Comparison of ENCODE assay signal across 15 cellular contexts in the genomic region with DNA sequence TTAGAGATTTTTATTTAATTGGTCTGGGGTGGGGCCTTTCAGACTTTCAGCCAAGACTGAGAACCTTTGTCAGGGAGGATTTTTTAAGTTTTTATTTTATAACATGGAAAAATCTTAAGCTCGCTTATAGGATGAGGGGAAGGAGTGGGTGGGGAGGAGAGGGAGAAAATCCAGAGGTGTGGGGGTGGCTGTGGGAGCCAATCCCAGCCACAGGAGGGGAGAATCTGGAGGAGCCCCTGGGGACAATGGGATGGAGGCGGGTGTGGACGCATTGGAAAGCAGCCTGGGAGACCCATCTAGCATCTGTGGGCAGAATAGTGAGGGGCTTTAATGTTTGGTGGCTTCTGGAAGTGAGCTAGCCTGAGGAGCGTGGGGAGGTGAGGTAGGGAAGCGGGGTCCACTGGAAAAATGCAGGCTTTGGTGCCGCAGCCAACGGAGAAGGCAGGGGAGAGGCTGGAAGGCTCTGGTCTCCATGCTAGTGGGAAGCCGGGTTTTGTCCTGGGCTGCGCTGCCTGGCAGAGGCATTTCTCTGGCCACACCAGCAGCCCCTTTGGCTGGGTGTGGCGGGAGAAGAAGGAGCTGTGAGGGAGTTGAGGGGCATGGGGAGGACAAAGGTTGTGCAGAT. TPM values are rescaled to one million over a fixed set of nuclear protein-coding genes. Genes with fewer than 3 reads are reported as not detected.
DNase-seq lines count a peak whose midpoint lies in the region; ATAC-seq and TF ChIP-seq lines count a peak whose summit lies in the region.
"Had no signal": no experiment of that assay in that cellular context is flagged by ENCODE, and none has a peak within 500 bp of the region (broad histone marks: within the 10 kb centered on the region; RNA-seq: fewer than 3 reads in every experiment).

No MANE protein-coding gene starts in this region.

- POLR2A ChIA-PET in SK-N-SH (lab: Yijun Ruan, JAX), result no interaction called here

- H3K4me3 Mint-ChIP-seq in nephron progenitor cell, result no peak overlapping the region

- H3K27ac Mint-ChIP-seq in nephron progenitor cell, result no peak overlapping the region

- TF ChIP-seq EP300 in SK-N-SH (IDR thresholded peaks at IDR 0.05; ENCODE audit: borderline replicate concordance in 1 of 2, low read depth in 1 of 2, low read length in 1 of 2), result no peak

- intact Hi-C loops in upper lobe of right lung (cut with DNase I) (no loop called here), Right ventricle myocardium inferior (cut with DNase I) (no loop called here)

- H3K27ac ChIP-seq in SJCRH30, result peak overlapping the region; percentile 47
- no peak overlapping the region for H3K27ac ChIP-seq in coronary artery
- H3K27ac ChIP-seq in neuronal stem cell (replicated peaks; ENCODE audit: low read length), result no peak overlapping the region
- no peak overlapping the region for H3K27ac ChIP-seq in upper lobe of right lung
- H3K27ac ChIP-seq in SK-N-SH (ENCODE audit: low read depth in 2 of 2, low read length in 1 of 2), result no peak overlapping the region

- ATAC-seq in upper lobe of right lung (no peak), Right ventricle myocardium inferior (no peak)

- H4K91ac ChIP-seq in neuronal stem cell (ENCODE audit: low read depth, low read length, poor library complexity), result no peak overlapping the region

- H3K9ac ChIP-seq in neuronal stem cell (ENCODE audit: low read depth, low read length, poor library complexity), result no peak overlapping the region
- no peak overlapping the region for H3K9ac ChIP-seq in SK-N-SH

- no peak overlapping the region for H3K4ac ChIP-seq in neuronal stem cell (ENCODE audit: low read length)

- no peaks in the 10 kb centered on the region for H4K20me1 ChIP-seq in SK-N-SH (ENCODE audit: insufficient read depth)

- no peaks in the 10 kb centered on the region for H3F3A ChIP-seq in SK-N-SH (replicated peaks; ENCODE audit: insufficient read depth)

- H3K9me3 Mint-ChIP-seq in nephron progenitor cell, result no peaks in the 10 kb centered on the region

- H4K8ac ChIP-seq in neuronal stem cell (ENCODE audit: low read depth, low read length), result no peak overlapping the region

- H3K9me2 ChIP-seq in SK-N-SH, result no peaks in the 10 kb centered on the region

- no peak for TF ChIP-seq RAD21 in SK-N-SH (IDR thresholded peaks at IDR 0.05; ENCODE audit: low read length)

- no peak overlapping the region for H3K4me2 ChIP-seq in neuronal stem cell (ENCODE audit: insufficient read depth, low read length, poor library complexity, severe bottlenecking)
- no peak overlapping the region for H3K4me2 ChIP-seq in SK-N-SH

- H3K79me2 ChIP-seq in SK-N-SH (ENCODE audit: insufficient read depth), result no peaks in the 10 kb centered on the region

- peak overlapping the region; percentile 66 for H3K18ac ChIP-seq in neuronal stem cell (ENCODE audit: low read length)

- no peak overlapping the region for H3K23ac ChIP-seq in neuronal stem cell (ENCODE audit: low read depth, low read length, poor library complexity)

- CTCF ChIA-PET in SK-N-SH (lab: Yijun Ruan, JAX), result interaction anchor here (1.4 to 1.9 kb wide), 2 partner anchors 12 to 20 kb away, joined by 4 read pairs; no protein-coding TSS in a partner anchor

- no peak overlapping the region for H3K14ac ChIP-seq in neuronal stem cell (ENCODE audit: low read length)

- H3K36me3 ChIP-seq in SJCRH30 (no peaks in the 10 kb centered on the region), neuronal stem cell (replicated peaks in 1 of 2; ENCODE audit: control insufficient read depth in 2 of 2, insufficient read depth in 2 of 2, low read length in 2 of 2) (no peaks in the 10 kb centered on the region), upper lobe of right lung (no peaks in the 10 kb centered on the region), SK-N-SH (replicated peaks in 1 of 2; ENCODE audit: control insufficient read depth in 1 of 2, insufficient read depth in 2 of 2, low read length in 1 of 2) (no peaks in the 10 kb centered on the region)

- H2BK120ac ChIP-seq in neuronal stem cell (ENCODE audit: low read depth, low read length), result no peak overlapping the region

- H3K4me1 Mint-ChIP-seq in nephron progenitor cell, result peaks cover 16% of the 10 kb centered on the region

- H2BK5ac ChIP-seq in neuronal stem cell (ENCODE audit: low read length), result no peak overlapping the region

- H2BK12ac ChIP-seq in neuronal stem cell (ENCODE audit: low read length), result no peak overlapping the region

- WGBS in neuronal stem cell (ENCODE audit: extremely low coverage in 2 of 2, insufficient read length in 2 of 2, insufficient replicate concordance in 1 of 2), 2 donors, result 100% methylated on average over 1 of the region's 10 CpGs; no CpG with 5 or more reads in 1 of the 2 donors
- WGBS in SK-N-SH (ENCODE audit: low lambda C conversion rate), result 62% methylated on average over 10 of the region's 10 CpGs

- peaks cover 16% of the 10 kb centered on the region for H3K4me1 ChIP-seq in SJCRH30
- peaks cover 0 to 6% of the 10 kb centered on the region in 2 donors for H3K4me1 ChIP-seq in neuronal stem cell (ENCODE audit: control insufficient read depth in 2 of 2, insufficient read depth in 1 of 2, low read depth in 1 of 2, low read length in 2 of 2)
- H3K4me1 ChIP-seq in upper lobe of right lung, result no peaks in the 10 kb centered on the region
- H3K4me1 ChIP-seq in SK-N-SH (ENCODE audit: control insufficient read depth in 1 of 2, insufficient read depth in 2 of 2, low read depth in 1 of 2, low read length in 1 of 2), result no peaks in the 10 kb centered on the region

- H2AFZ ChIP-seq in neuronal stem cell (ENCODE audit: low read length), result no peak overlapping the region
- H2AFZ ChIP-seq in SK-N-SH (ENCODE audit: low read depth), result no peak overlapping the region

- no peak for DNase-seq in SJCRH30
- DNase-seq in coronary artery (ENCODE audit: low spot score), result peak; percentile 47
- DNase-seq in neuronal stem cell (ENCODE audit: low spot score), result no peak
- DNase-seq in upper lobe of right lung, result peak; percentile 22
- no peak for DNase-seq in Right ventricle myocardium inferior (ENCODE audit: missing footprints)
- no peak for DNase-seq in SK-N-SH
- no peak for DNase-seq in nephron progenitor cell
- DNase-seq: H7, MM.1S, NCI-H1105, NCI-H187 treated with DMSO at 0.1 percent for 48 hours, NCI-H446, SHP77 had no signal

- no peaks in the 10 kb centered on the region for H3K79me1 ChIP-seq in neuronal stem cell (ENCODE audit: low read depth, low read length)

- H3K9me3 ChIP-seq in SJCRH30 (replicated peaks) (no peaks in the 10 kb centered on the region), neuronal stem cell (replicated peaks in 1 of 2; ENCODE audit: control insufficient read depth in 2 of 2, insufficient read depth in 1 of 2, low read depth in 1 of 2, low read length in 2 of 2) (no peaks in the 10 kb centered on the region), upper lobe of right lung (no peaks in the 10 kb centered on the region), SK-N-SH (no peaks in the 10 kb centered on the region)

- H3K27me3 Mint-ChIP-seq in nephron progenitor cell (ENCODE audit: low read depth, poor library complexity), result peaks cover 58% of the 10 kb centered on the region

- H2AK5ac ChIP-seq in neuronal stem cell (ENCODE audit: low read depth, low read length), result no peak overlapping the region

- no peak for TF ChIP-seq CTCF in coronary artery (IDR thresholded peaks at IDR 0.05)
- TF ChIP-seq CTCF in upper lobe of right lung (IDR thresholded peaks at IDR 0.05), result no peak
- no peak for TF ChIP-seq CTCF in SK-N-SH (IDR thresholded peaks at IDR 0.05)
- no peak for TF ChIP-seq CTCF in nephron progenitor cell (IDR thresholded peaks at IDR 0.05)

- H3K27me3 ChIP-seq in SJCRH30 (no peaks in the 10 kb centered on the region), neuronal stem cell (ENCODE audit: control insufficient read depth in 3 of 3, insufficient read depth in 3 of 3, low read depth in 1 of 3, low read length in 3 of 3) (peaks cover 0 to 32% (median 3%) of the 10 kb centered on the region in 3 experiments), upper lobe of right lung (no peaks in the 10 kb centered on the region), SK-N-SH (ENCODE audit: insufficient read depth) (no peaks in the 10 kb centered on the region; the same call in 1 of the 2 replicates)

- H2BK15ac ChIP-seq in neuronal stem cell (ENCODE audit: low read length), result peak overlapping the region; percentile 53

- H3K36me3 Mint-ChIP-seq in nephron progenitor cell (ENCODE audit: low read depth), result no peaks in the 10 kb centered on the region

- H3K4me3 ChIP-seq in SJCRH30 (no peak overlapping the region), coronary artery (no peak overlapping the region), neuronal stem cell (ENCODE audit: low read length in 2 of 2) (no peak overlapping the region), upper lobe of right lung (no peak overlapping the region), SK-N-SH (ENCODE audit: low read depth in 2 of 2, low read length in 1 of 2) (no peak overlapping the region)

TF ChIP-seq in SK-N-SH, 30 proteins besides CTCF, POLR2A, EP300 and RAD21 (continues in another document):
- TF ChIP-seq POLR2AphosphoS5 (IDR thresholded peaks at IDR 0.05; ENCODE audit: low read depth, low read length) (no peak), RCOR1 (IDR thresholded peaks at IDR 0.05; ENCODE audit: low read length) (no peak), NFIC (IDR thresholded peaks at IDR 0.05; ENCODE audit: borderline replicate concordance) (no peak), GABPA (IDR thresholded peaks at IDR 0.05; ENCODE audit: low read depth) (no peak), TEAD4 (IDR thresholded peaks at IDR 0.05; ENCODE audit: borderline replicate concordance, insufficient read depth) (no peak)

RNA-seq across cellular contexts. Expression of a gene that starts 11.5 kb away (rescaled TPM):
- total RNA-seq in SJCRH30 (2014; rRNA removed; shearing (Covaris generic)), result 0.47 and 0.68 TPM in 2 replicates
- 4.5 TPM for polyA plus RNA-seq in neuronal stem cell (2013, experiment 1 of 2)
- 4.4 TPM for polyA plus RNA-seq in neuronal stem cell (2013, experiment 2 of 2)
- total RNA-seq in upper lobe of right lung (33.3 TPM), Right ventricle myocardium inferior (5.2 TPM)
- 0.99 and 1.3 TPM in 2 replicates for polyA plus RNA-seq in SK-N-SH (2012; rRNA removed)
- 0.79 and 1.0 TPM in 2 replicates for polyA plus RNA-seq in SK-N-SH (2012; cell fraction: cytosol; rRNA removed)
- 4.6 and 5.4 TPM in 2 replicates for polyA plus RNA-seq in SK-N-SH (2012; cell fraction: nucleus; rRNA removed)

RNA-seq across cellular contexts. Expression of a gene that starts 16.2 kb away (rescaled TPM):
- not detected in 2 replicates for total RNA-seq in SJCRH30 (2014; rRNA removed; shearing (Covaris generic))
- polyA plus RNA-seq in neuronal stem cell (2013, experiment 1 of 2), result not detected
- polyA plus RNA-seq in neuronal stem cell (2013, experiment 2 of 2), result not detected
- total RNA-seq in upper lobe of right lung (not detected), Right ventricle myocardium inferior (not detected)
- polyA plus RNA-seq in SK-N-SH (2012; rRNA removed), result not detected in 2 replicates
- not detected in 2 replicates for polyA plus RNA-seq in SK-N-SH (2012; cell fraction: cytosol; rRNA removed)
- not detected in 2 replicates for polyA plus RNA-seq in SK-N-SH (2012; cell fraction: nucleus; rRNA removed)
- total RNA-seq: H7 had no signal
- polyA plus RNA-seq: AG04450, BJ had no signal

RNA-seq across cellular contexts. Expression of a gene that starts 35.6 kb away (rescaled TPM):
- not detected in 2 replicates for total RNA-seq in SJCRH30 (2014; rRNA removed; shearing (Covaris generic))
- 5.6 TPM for polyA plus RNA-seq in neuronal stem cell (2013, experiment 1 of 2)
- polyA plus RNA-seq in neuronal stem cell (2013, experiment 2 of 2), result 5.3 TPM
- total RNA-seq in upper lobe of right lung (not detected), Right ventricle myocardium inferior (0.51 TPM)
- 1.2 and 1.4 TPM in 2 replicates for polyA plus RNA-seq in SK-N-SH (2012; rRNA removed)
- 0.22 and 0.79 TPM in 2 replicates for polyA plus RNA-seq in SK-N-SH (2012; cell fraction: cytosol; rRNA removed)
- 1.4 and 1.5 TPM in 2 replicates for polyA plus RNA-seq in SK-N-SH (2012; cell fraction: nucleus; rRNA removed)

Comparison
In these comparisons a context has a peak if more than half of its experiments do, and no peak if none do; other contexts are left out.
1. DNase-seq: peak in coronary artery (single experiment) and upper lobe of right lung (single experiment); none in SJCRH30 (0 of 2), neuronal stem cell (single experiment), Right ventricle myocardium inferior (single experiment), SK-N-SH (single experiment) and nephron progenitor cell (single experiment).